Comparison of ENCODE assay signal across 28 cellular contexts in genomic region chr20:43787937-43788336, GRCh38.
DNase-seq lines count a peak whose midpoint lies in the region; ATAC-seq, FAIRE-seq and TF ChIP-seq lines count a peak whose summit lies in the region.
"Had no signal": no experiment of that assay in that cellular context is flagged by ENCODE, and none has a peak within 500 bp of the region (broad histone marks: within the 10 kb centered on the region; RNA-seq: fewer than 3 reads in every experiment).

No MANE protein-coding gene starts in this region.

- H4K20me1 ChIP-seq in KMS-11 (ENCODE audit: insufficient read depth): no peaks in the 10 kb centered on the region

- H3K36me3 Mint-ChIP-seq in activated CD8-positive, alpha-beta memory T cell treated with anti-CD3 and anti-CD28 coated beads, Interleukin-2, amount 10 ng/mL, durations not matched to agents 7 days and 5 days: peaks cover 10% of the 10 kb centered on the region
- H3K36me3 Mint-ChIP-seq in effector memory CD8-positive, alpha-beta T cell (ENCODE audit: insufficient read depth): peaks cover 10% of the 10 kb centered on the region
- H3K36me3 Mint-ChIP-seq: type B pancreatic cell had no signal

- no peaks in the 10 kb centered on the region for H3K36me3 ChIP-seq in KMS-11 (ENCODE audit: insufficient read depth)
- no peaks in the 10 kb centered on the region for H3K36me3 ChIP-seq in transverse colon
- H3K36me3 ChIP-seq: gastroesophageal sphincter, ovary had no signal

- H3K79me2 ChIP-seq in KMS-11 (ENCODE audit: insufficient read depth, low read depth): no peaks in the 10 kb centered on the region

- WGBS in transverse colon (ENCODE audit: low coverage in 1 of 2), 2 donors: 51 to 82% methylated on average over 2 of the region's 2 CpGs

- H3K27ac Mint-ChIP-seq in activated CD8-positive, alpha-beta memory T cell treated with anti-CD3 and anti-CD28 coated beads, Interleukin-2, amount 10 ng/mL, durations not matched to agents 7 days and 5 days: no peak overlapping the region
- no peak overlapping the region for H3K27ac Mint-ChIP-seq in effector memory CD8-positive, alpha-beta T cell
- H3K27ac Mint-ChIP-seq: activated CD4-positive, alpha-beta memory T cell treated with anti-CD3 and anti-CD28 coated beads for 36 hours; activated naive CD8-positive, alpha-beta T cell; type B pancreatic cell had no signal

- peaks cover 20% of the 10 kb centered on the region for H3K27me3 Mint-ChIP-seq in activated CD8-positive, alpha-beta memory T cell treated with anti-CD3 and anti-CD28 coated beads, Interleukin-2, amount 10 ng/mL, durations not matched to agents 7 days and 5 days
- peaks cover 0 to 21% of the 10 kb centered on the region in 2 donors for H3K27me3 Mint-ChIP-seq in effector memory CD8-positive, alpha-beta T cell

- CTCF ChIA-PET in activated CD8-positive, alpha-beta memory T cell treated with anti-CD3 and anti-CD28 coated beads, Interleukin-2, amount 10 ng/mL, durations not matched to agents 7 days and 5 days (lab: Charles Lee): interaction anchor here (0.7 kb wide), 1 partner anchor 400 kb away, joined by 3 read pairs; no protein-coding TSS in a partner anchor

- H3K4me1 ChIP-seq in KMS-11 (ENCODE audit: low read depth, poor library complexity, severe bottlenecking) (peaks cover 39% of the 10 kb centered on the region), transverse colon (no peaks in the 10 kb centered on the region)
- H3K4me1 ChIP-seq: Caco-2, gastroesophageal sphincter had no signal

- FAIRE-seq in GM19239 (lab: Jason Lieb, UNC): peak; percentile 86
- FAIRE-seq: bronchial epithelial cell had no signal

- no peak for DNase-seq in activated CD8-positive, alpha-beta memory T cell treated with anti-CD3 and anti-CD28 coated beads, Interleukin-2, amount 10 ng/mL, durations not matched to agents 7 days and 5 days
- DNase-seq in activated CD8-positive, alpha-beta memory T cell treated with anti-CD3 and anti-CD28 coated beads, Interleukin-2, amount 50 U/mL, for 4 hours: no peak
- DNase-seq in GM19239 (ENCODE audit: insufficient read length, low spot score): no peak
- no peak for DNase-seq in effector memory CD8-positive, alpha-beta T cell
- DNase-seq in NCI-H1417 treated with DMSO at 0.1 percent for 48 hours (lab: John Stamatoyannopoulos, UW): no peak
- no peak for DNase-seq in NCI-H226
- no peak for DNase-seq in transverse colon
- DNase-seq: 8988T; activated CD4-positive, alpha-beta memory T cell treated with anti-CD3 and anti-CD28 coated beads for 36 hours; activated effector memory CD4-positive, alpha-beta T cell treated with Interleukin-2 at 50 U/mL for 16 hours; C1 segment of cervical spinal cord; Caco-2; GF-D8; GM23248; Kasumi-1; NCI-H446 treated with DMSO at 0.1 percent for 48 hours; NCI-H774; ovary; SIG-M5; stimulated activated CD4-positive, alpha-beta T cell treated with anti-CD3 and anti-CD28 coated beads, Interleukin-15, amount 100 ng/mL, for 24 hours; stimulated activated CD4-positive, alpha-beta T cell treated with anti-CD3 and anti-CD28 coated beads, Interleukin-4, amount 100 ng/mL, for 4 hours; substantia nigra had no signal

- TF ChIP-seq POLR2A in transverse colon (IDR thresholded peaks at IDR 0.05): no peak

- H3K4me3 Mint-ChIP-seq in activated CD8-positive, alpha-beta memory T cell treated with anti-CD3 and anti-CD28 coated beads, Interleukin-2, amount 10 ng/mL, durations not matched to agents 7 days and 5 days: no peak overlapping the region
- H3K4me3 Mint-ChIP-seq in effector memory CD8-positive, alpha-beta T cell: peak overlapping the region in 1 of 2 donors; percentile 74
- H3K4me3 Mint-ChIP-seq: activated CD4-positive, alpha-beta memory T cell treated with anti-CD3 and anti-CD28 coated beads for 36 hours; activated naive CD8-positive, alpha-beta T cell; neural crest cell; type B pancreatic cell had no signal

- H2AFZ ChIP-seq in KMS-11 (ENCODE audit: low read depth): no peak overlapping the region
- H2AFZ ChIP-seq: GM23248 had no signal

- H3K9ac ChIP-seq in KMS-11: no peak overlapping the region
- H3K9ac ChIP-seq: GM23248 had no signal

- H3K4me2 ChIP-seq in KMS-11: peak overlapping the region; percentile 33

- intact Hi-C loops in transverse colon (cut with DNase I; ENCODE audit: low total_unique reads): no loop called here

- no peak for TF ChIP-seq CTCF in KMS-11 (conservative IDR thresholded peaks at IDR 0.05; ENCODE audit: low read depth, low read length)
- TF ChIP-seq CTCF in transverse colon (IDR thresholded peaks at IDR 0.05): no peak

- peaks cover 7% of the 10 kb centered on the region for H3K9me3 Mint-ChIP-seq in activated CD8-positive, alpha-beta memory T cell treated with anti-CD3 and anti-CD28 coated beads, Interleukin-2, amount 10 ng/mL, durations not matched to agents 7 days and 5 days (ENCODE audit: low read depth)
- H3K9me3 Mint-ChIP-seq in effector memory CD8-positive, alpha-beta T cell: peaks cover 3 to 12% of the 10 kb centered on the region in 2 donors
- H3K9me3 Mint-ChIP-seq: type B pancreatic cell had no signal

- no peak overlapping the region for H3K4me3 ChIP-seq in KMS-11 (IDR thresholded peaks at IDR 0.05; ENCODE audit: insufficient read depth, low read depth, low read length)
- H3K4me3 ChIP-seq in transverse colon: no peak overlapping the region
- H3K4me3 ChIP-seq: gastroesophageal sphincter, GM23248, ovary had no signal

- peaks cover 17% of the 10 kb centered on the region for H3K4me1 Mint-ChIP-seq in activated CD8-positive, alpha-beta memory T cell treated with anti-CD3 and anti-CD28 coated beads, Interleukin-2, amount 10 ng/mL, durations not matched to agents 7 days and 5 days
- H3K4me1 Mint-ChIP-seq in effector memory CD8-positive, alpha-beta T cell (ENCODE audit: low read depth in 2 of 2): peaks cover 8 to 19% of the 10 kb centered on the region in 2 donors
- H3K4me1 Mint-ChIP-seq: neural crest cell had no signal

- H3K27me3 ChIP-seq in KMS-11 (ENCODE audit: insufficient read depth, low read depth) (no peaks in the 10 kb centered on the region), transverse colon (no peaks in the 10 kb centered on the region)
- H3K27me3 ChIP-seq: gastroesophageal sphincter, ovary had no signal

- H3K27ac ChIP-seq in KMS-11 (no peak overlapping the region), transverse colon (no peak overlapping the region)
- H3K27ac ChIP-seq: gastroesophageal sphincter, GM23248, ovary had no signal

- peak; percentile 23 for ATAC-seq in activated CD8-positive, alpha-beta memory T cell treated with anti-CD3 and anti-CD28 coated beads, Interleukin-2, amount 10 ng/mL, durations not matched to agents 7 days and 5 days
- peak; percentile 59 for ATAC-seq in effector memory CD8-positive, alpha-beta T cell (replicated peaks)
- ATAC-seq: gastroesophageal sphincter had no signal

- TF ChIP-seq EP300 in transverse colon (IDR thresholded peaks at IDR 0.05; ENCODE audit: low read depth): no peak

- no peaks in the 10 kb centered on the region for H3K9me3 ChIP-seq in transverse colon
- H3K9me3 ChIP-seq: ovary had no signal

- in situ Hi-C loops in transverse colon (cut with MboI; ENCODE audit: low pct_ligation_motif_present in 1 of 4, low pct_unique_long_range_greater_than_20kb in 1 of 4, low sequenced_read_pairs in 3 of 4): no loop called here
